ENCODE assay signal across 25 cellular contexts in the genomic region with DNA sequence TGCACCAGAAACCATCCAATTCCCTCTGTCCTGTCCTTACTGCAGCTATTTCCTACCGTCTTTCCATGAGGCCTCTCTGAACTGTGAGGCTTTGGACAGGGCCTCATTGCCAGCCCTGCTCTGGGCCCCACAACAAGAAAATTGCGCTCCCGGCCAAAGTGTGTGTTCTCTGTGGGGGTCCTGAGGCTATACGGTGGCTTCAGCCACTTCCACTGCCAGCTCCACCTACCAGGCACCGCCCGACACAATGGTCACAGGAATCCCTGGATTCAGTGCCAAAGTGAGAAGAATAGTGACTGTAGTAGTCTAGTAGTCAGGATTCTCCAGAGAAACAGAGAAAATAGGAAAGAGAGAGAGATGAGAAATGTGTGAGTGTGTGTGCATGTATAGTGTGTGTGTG.
A peak's percentile ranks its signal among the peaks of the same experiment; 100 is the strongest.
DNase-seq lines count a peak whose midpoint lies in the region; ATAC-seq, FAIRE-seq and TF ChIP-seq lines count a peak whose summit lies in the region.
"Had no signal": no experiment of that assay in that cellular context is flagged by ENCODE, and none has a peak within 500 bp of the region (broad histone marks: within the 10 kb centered on the region; RNA-seq: fewer than 3 reads in every experiment).

No MANE protein-coding gene starts in this region.

- no peak overlapping the region for H2BK5ac ChIP-seq in H1 (ENCODE audit: low read depth, low read length)

- no peak for TF ChIP-seq EP300 in H1 (IDR thresholded peaks at IDR 0.05; ENCODE audit: borderline replicate concordance in 1 of 2, low read depth in 2 of 2, low read length in 2 of 2)

- TF ChIP-seq CTCF in H1 (IDR thresholded peaks at IDR 0.05; ENCODE audit: control extremely low read depth in 1 of 3, insufficient read depth in 1 of 3, low read depth in 1 of 3, low read length in 3 of 3) (no peak), mesothelial cell of epicardium (IDR thresholded peaks at IDR 0.05; ENCODE audit: unreplicated experiment) (no peak), type B pancreatic cell (conservative IDR thresholded peaks at IDR 0.05) (no peak), lower leg skin (IDR thresholded peaks at IDR 0.05) (no peak)

- no peak overlapping the region for H3K14ac ChIP-seq in H1 (ENCODE audit: insufficient read length)

- no peaks in the 10 kb centered on the region for H3K36me3 Mint-ChIP-seq in mesothelial cell of epicardium
- H3K36me3 Mint-ChIP-seq in type B pancreatic cell: no peaks in the 10 kb centered on the region
- no peaks in the 10 kb centered on the region for H3K36me3 Mint-ChIP-seq in T-helper 2 cell treated with Interferon-gamma antibody and Interleukin-4, amounts not matched to agents 5 μg/mL and 100 μg/mL, for 36 hours (ENCODE audit: low read depth)
- H3K36me3 Mint-ChIP-seq: natural killer cell had no signal

- no peak for TF ChIP-seq RAD21 in H1 (IDR thresholded peaks at IDR 0.05 in 1 of 2, conservative IDR thresholded peaks at IDR 0.05 in 1 of 2; ENCODE audit: low read depth in 2 of 2, low read length in 2 of 2)

- H3K4me1 ChIP-seq in H1 (replicated peaks in 1 of 4; ENCODE audit: control insufficient read depth in 3 of 4, insufficient read depth in 4 of 4, low read length in 3 of 4): no peaks in the 10 kb centered on the region

- H3K4me3 Mint-ChIP-seq in mesothelial cell of epicardium: no peak overlapping the region
- H3K4me3 Mint-ChIP-seq in type B pancreatic cell: no peak overlapping the region
- H3K4me3 Mint-ChIP-seq in T-helper 2 cell treated with Interferon-gamma antibody and Interleukin-4, amounts not matched to agents 5 μg/mL and 100 μg/mL, for 36 hours: no peak overlapping the region
- H3K4me3 Mint-ChIP-seq: activated CD4-positive, alpha-beta T cell treated with anti-CD3 and anti-CD28 coated beads for 36 hours; activated naive CD8-positive, alpha-beta T cell treated with anti-CD3 and anti-CD28 coated beads, Interleukin-2, amount 10 ng/mL, durations not matched to agents 7 days and 5 days; natural killer cell; T-helper 1 cell treated with Interleukin-12 subunit alpha and Interleukin-12 subunit beta and Interleukin-4 antibody, amounts not matched to agents 30 μg/mL and 1 μg/mL, for 36 hours had no signal

- H3K4ac ChIP-seq in H1 (replicated peaks; ENCODE audit: insufficient read length, low read depth, low read length): no peak overlapping the region

- WGBS in H1 (ENCODE audit: extremely low coverage in 1 of 2, insufficient coverage in 1 of 2, insufficient read length in 1 of 2, insufficient replicate concordance in 2 of 2, low coverage in 1 of 2, low lambda C conversion rate in 2 of 2, missing lambda C conversion rate in 1 of 2), 2 experiments: 95% methylated on average over 6 of the region's 6 CpGs; no CpG with 5 or more reads in 1 of the 2 experiments
- 78 to 80% methylated on average over 6 of the region's 6 CpGs for WGBS in lower leg skin, 2 donors

- no peak overlapping the region for H3K18ac ChIP-seq in H1 (ENCODE audit: extremely low read depth, low read length)

- H4K91ac ChIP-seq in H1 (replicated peaks; ENCODE audit: insufficient read length, low read length): no peak overlapping the region

- peak; percentile 8 for ATAC-seq in Right ventricle myocardium superior (ENCODE audit: poor library complexity)
- ATAC-seq: activated CD4-positive, alpha-beta T cell treated with anti-CD3 and anti-CD28 coated beads for 36 hours; natural killer cell had no signal

- no peaks in the 10 kb centered on the region for H3K79me2 ChIP-seq in H1 (ENCODE audit: control insufficient read depth in 1 of 2, insufficient read depth in 2 of 2, low read length in 2 of 2)

- intact Hi-C loops in Right ventricle myocardium superior (cut with DNase I) (loop anchor here (10.0 kb wide), 1 partner anchor 135 kb away; a partner anchor contains a TSS), cardiac septum (cut with DNase I) (no loop called here), lower leg skin (cut with DNase I; ENCODE audit: low total_unique reads) (no loop called here)

- H4K8ac ChIP-seq in H1 (ENCODE audit: extremely low read depth, insufficient read depth, low read length): no peak overlapping the region

- H3K4me3 ChIP-seq in H1 (ENCODE audit: extremely low read depth in 1 of 4, insufficient read depth in 2 of 4, low read depth in 3 of 4, low read length in 4 of 4): no peak overlapping the region
- H3K4me3 ChIP-seq in lower leg skin (ENCODE audit: low read depth, poor library complexity, severe bottlenecking): no peak overlapping the region
- H3K4me3 ChIP-seq: dorsolateral prefrontal cortex, GM23248, left lung, testis had no signal

- no peaks in the 10 kb centered on the region for H4K20me1 ChIP-seq in H1 (replicated peaks in 1 of 2; ENCODE audit: control insufficient read depth in 1 of 2, insufficient read depth in 2 of 2, low read length in 2 of 2)

- no peaks in the 10 kb centered on the region for H3K79me1 ChIP-seq in H1 (ENCODE audit: low read depth, low read length)

- no peak overlapping the region for H3K9ac ChIP-seq in H1 (replicated peaks in 1 of 4; ENCODE audit: extremely low read depth in 1 of 4, low read depth in 3 of 4, low read length in 3 of 4)
- H3K9ac ChIP-seq: SK-N-SH had no signal

- no peak overlapping the region for H3K56ac ChIP-seq in H1 (replicated peaks; ENCODE audit: insufficient read length, low read depth, low read length)

- FAIRE-seq in H1 (lab: Jason Lieb, UNC): no peak

- H4K5ac ChIP-seq in H1 (ENCODE audit: insufficient read length, low read depth, low read length): no peak overlapping the region

- H3K36me3 ChIP-seq in H1 (ENCODE audit: control insufficient read depth in 2 of 4, insufficient read depth in 4 of 4, low read length in 3 of 4): no peaks in the 10 kb centered on the region
- H3K36me3 ChIP-seq: left lung had no signal

- H3K9me3 ChIP-seq in H1 (ENCODE audit: insufficient read depth in 2 of 2, low read depth in 1 of 2, low read length in 1 of 2): no peaks in the 10 kb centered on the region
- H3K9me3 ChIP-seq: left lung, SK-N-SH, testis had no signal

- H2BK15ac ChIP-seq in H1 (ENCODE audit: low read length): no peak overlapping the region

- H3K9me3 Mint-ChIP-seq in mesothelial cell of epicardium (no peaks in the 10 kb centered on the region), type B pancreatic cell (peaks cover 8% of the 10 kb centered on the region)
- no peaks in the 10 kb centered on the region for H3K9me3 Mint-ChIP-seq in T-helper 2 cell treated with Interferon-gamma antibody and Interleukin-4, amounts not matched to agents 5 μg/mL and 100 μg/mL, for 36 hours
- H3K9me3 Mint-ChIP-seq: natural killer cell; T-helper 1 cell treated with Interleukin-12 subunit alpha and Interleukin-12 subunit beta and Interleukin-4 antibody, amounts not matched to agents 30 μg/mL and 1 μg/mL, for 36 hours had no signal

- no peak overlapping the region for H2BK12ac ChIP-seq in H1 (ENCODE audit: low read depth, low read length)

- peak overlapping the region; percentile 18 for H3K27ac Mint-ChIP-seq in mesothelial cell of epicardium
- H3K27ac Mint-ChIP-seq in type B pancreatic cell: peak overlapping the region; percentile 40
- no peak overlapping the region for H3K27ac Mint-ChIP-seq in T-helper 2 cell treated with Interferon-gamma antibody and Interleukin-4, amounts not matched to agents 5 μg/mL and 100 μg/mL, for 36 hours
- H3K27ac Mint-ChIP-seq: activated CD4-positive, alpha-beta T cell treated with anti-CD3 and anti-CD28 coated beads for 36 hours; activated naive CD8-positive, alpha-beta T cell treated with anti-CD3 and anti-CD28 coated beads, Interleukin-2, amount 10 ng/mL, durations not matched to agents 7 days and 5 days; natural killer cell; T-helper 1 cell treated with Interleukin-12 subunit alpha and Interleukin-12 subunit beta and Interleukin-4 antibody, amounts not matched to agents 30 μg/mL and 1 μg/mL, for 36 hours had no signal

- H3K27ac ChIP-seq in H1 (ENCODE audit: low read depth, low read length): no peak overlapping the region
- H3K27ac ChIP-seq: dorsolateral prefrontal cortex, testis had no signal

- POLR2A ChIA-PET in H1 (lab: Charles Lee; ENCODE audit: partially characterized antibody): no interaction called here

- no peak overlapping the region for H3K4me2 ChIP-seq in H1 (ENCODE audit: insufficient read depth in 1 of 2, low read depth in 2 of 2, low read length in 2 of 2)
- H3K4me2 ChIP-seq: SK-N-SH had no signal

- H3K27me3 Mint-ChIP-seq in mesothelial cell of epicardium (ENCODE audit: low read depth) (no peaks in the 10 kb centered on the region), type B pancreatic cell (no peaks in the 10 kb centered on the region)
- H3K27me3 Mint-ChIP-seq in T-helper 2 cell treated with Interferon-gamma antibody and Interleukin-4, amounts not matched to agents 5 μg/mL and 100 μg/mL, for 36 hours (ENCODE audit: low read depth): peaks cover 19% of the 10 kb centered on the region
- H3K27me3 Mint-ChIP-seq: activated CD4-positive, alpha-beta T cell treated with anti-CD3 and anti-CD28 coated beads for 36 hours; activated naive CD8-positive, alpha-beta T cell treated with anti-CD3 and anti-CD28 coated beads, Interleukin-2, amount 10 ng/mL, durations not matched to agents 7 days and 5 days had no signal

- 0 out of 2 replicates have a peak overlapping the region, but pooled peaks have one; percentile 53 for H2AK5ac ChIP-seq in H1 (ENCODE audit: low read depth, low read length)

- H2BK120ac ChIP-seq in H1 (replicated peaks; ENCODE audit: low read depth, low read length): no peak overlapping the region

- no peak overlapping the region for H2AFZ ChIP-seq in H1 (ENCODE audit: low read length)

- no peaks in the 10 kb centered on the region; the same call in 1 of the 2 replicates for H3K23me2 ChIP-seq in H1 (ENCODE audit: low read depth, low read length)

- peaks cover 45% of the 10 kb centered on the region for H3K4me1 Mint-ChIP-seq in mesothelial cell of epicardium
- peaks cover 27% of the 10 kb centered on the region for H3K4me1 Mint-ChIP-seq in type B pancreatic cell (ENCODE audit: unreplicated experiment)
- H3K4me1 Mint-ChIP-seq in T-helper 2 cell treated with Interferon-gamma antibody and Interleukin-4, amounts not matched to agents 5 μg/mL and 100 μg/mL, for 36 hours (ENCODE audit: low read depth): no peaks in the 10 kb centered on the region
- H3K4me1 Mint-ChIP-seq: activated CD4-positive, alpha-beta T cell treated with anti-CD3 and anti-CD28 coated beads for 36 hours; natural killer cell had no signal

- no peak overlapping the region for H3K23ac ChIP-seq in H1 (ENCODE audit: insufficient read length)

- DNase-seq in Right ventricle myocardium superior (no peak), cardiac septum (ENCODE audit: low spot score) (no peak), H1 (ENCODE audit: low read depth in 1 of 2, low spot score in 2 of 2) (no peak), mesothelial cell of epicardium (ENCODE audit: low spot score in 2 of 2, unreplicated experiment in 2 of 2) (no peak), type B pancreatic cell (ENCODE audit: extremely low spot score, unreplicated experiment) (no peak), DMS114 treated with DMSO at 0.1 percent for 48 hours (lab: John Stamatoyannopoulos, UW; ENCODE audit: unreplicated experiment) (no peak), lower leg skin (ENCODE audit: low spot score in 2 of 2) (no peak)
- no peak for DNase-seq in T-helper 2 cell treated with Interferon-gamma antibody and Interleukin-4, amounts not matched to agents 5 μg/mL and 100 μg/mL, for 36 hours (ENCODE audit: low spot score)
- DNase-seq: activated CD4-positive, alpha-beta T cell treated with anti-CD3 and anti-CD28 coated beads for 36 hours; activated CD8-positive, alpha-beta memory T cell treated with anti-CD3 and anti-CD28 coated beads for 24 hours; activated effector memory CD4-positive, alpha-beta T cell treated with anti-CD3 and anti-CD28 coated beads, Interleukin-2, amount 50 U/mL, for 16 hours; activated naive CD8-positive, alpha-beta T cell treated with anti-CD3 and anti-CD28 coated beads, Interleukin-2, amount 10 ng/mL, durations not matched to agents 7 days and 5 days; AML-193; dorsolateral prefrontal cortex; GM23248; left lung; natural killer cell; NCI-H1105; NCI-H1930; NCI-H226; RPMI8226; SK-N-SH; stimulated activated naive CD4-positive, alpha-beta T cell treated with Interleukin-2 at 50 U/mL for 16 hours; testis had no signal

- no peak overlapping the region for H2BK20ac ChIP-seq in H1 (ENCODE audit: low read length)

- CTCF ChIA-PET in H1 (lab: Charles Lee; ENCODE audit: partially characterized antibody): interaction anchor here (0.6 kb wide), 1 partner anchor 8 kb away, joined by 3 read pairs; no protein-coding TSS in a partner anchor

- TF ChIP-seq POLR2A in H1 (IDR thresholded peaks at IDR 0.05; ENCODE audit: control extremely low read depth in 1 of 2, low read depth in 2 of 2, low read length in 2 of 2) (no peak), lower leg skin (IDR thresholded peaks at IDR 0.05) (no peak)

- no peaks in the 10 kb centered on the region for H3K27me3 ChIP-seq in H1 (replicated peaks in 1 of 4; ENCODE audit: control insufficient read depth in 3 of 4, extremely low read depth in 1 of 4, insufficient read depth in 3 of 4, low read length in 3 of 4)
- H3K27me3 ChIP-seq: dorsolateral prefrontal cortex, testis had no signal
